Comparison of ENCODE assay signal across 2 cellular contexts in the genomic region with DNA sequence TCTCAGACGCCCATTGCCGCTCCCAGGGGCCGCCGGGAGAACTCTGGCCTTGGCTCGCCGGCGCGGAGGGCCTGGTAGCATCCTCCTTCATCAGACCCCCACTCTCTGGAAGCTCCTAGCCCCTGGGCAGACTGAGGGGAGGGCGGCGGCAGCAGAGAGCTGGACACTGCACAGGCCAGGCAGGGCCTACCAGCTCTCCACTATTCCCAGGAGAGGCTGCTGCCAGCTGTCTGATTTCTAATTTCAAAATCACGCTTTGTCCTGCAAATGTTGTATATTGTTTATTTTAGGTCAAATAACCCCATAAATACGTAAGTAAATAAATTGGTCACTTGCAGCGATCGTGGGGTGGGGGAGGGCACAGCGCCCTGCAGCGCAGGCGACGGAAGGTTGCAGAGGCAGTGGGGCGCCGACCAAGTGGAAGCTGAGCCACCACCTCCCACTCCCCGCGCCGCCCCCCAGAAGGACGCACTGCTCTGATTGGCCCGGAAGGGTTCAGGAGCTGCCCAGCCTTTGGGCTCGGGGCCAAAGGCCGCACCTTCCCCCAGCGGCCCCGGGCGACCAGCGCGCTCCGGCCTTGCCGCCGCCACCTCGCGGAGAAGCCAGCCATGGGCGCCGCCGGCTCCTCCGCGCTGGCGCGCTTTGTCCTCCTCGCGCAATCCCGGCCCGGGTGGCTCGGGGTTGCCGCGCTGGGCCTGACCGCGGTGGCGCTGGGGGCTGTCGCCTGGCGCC.
TF ChIP-seq lines count a peak whose summit lies in the region.

Gene MTARC1 (plus strand): TSS at position 577 of the 732 bp plus-strand sequence. CDS start 32 bp downstream, at position 609.

TF ChIP-seq in HEK293, 187 proteins besides CTCF, POLR2A, EP300 and RAD21 (continued from another document and continues in another):
- TF ChIP-seq, protein P1, sequence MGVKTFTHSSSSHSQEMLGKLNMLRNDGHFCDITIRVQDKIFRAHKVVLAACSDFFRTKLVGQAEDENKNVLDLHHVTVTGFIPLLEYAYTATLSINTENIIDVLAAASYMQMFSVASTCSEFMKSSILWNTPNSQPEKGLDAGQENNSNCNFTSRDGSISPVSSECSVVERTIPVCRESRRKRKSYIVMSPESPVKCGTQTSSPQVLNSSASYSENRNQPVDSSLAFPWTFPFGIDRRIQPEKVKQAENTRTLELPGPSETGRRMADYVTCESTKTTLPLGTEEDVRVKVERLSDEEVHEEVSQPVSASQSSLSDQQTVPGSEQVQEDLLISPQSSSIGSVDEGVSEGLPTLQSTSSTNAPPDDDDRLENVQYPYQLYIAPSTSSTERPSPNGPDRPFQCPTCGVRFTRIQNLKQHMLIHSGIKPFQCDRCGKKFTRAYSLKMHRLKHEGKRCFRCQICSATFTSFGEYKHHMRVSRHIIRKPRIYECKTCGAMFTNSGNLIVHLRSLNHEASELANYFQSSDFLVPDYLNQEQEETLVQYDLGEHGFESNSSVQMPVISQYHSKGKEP (tag by site-specific recombination; IDR thresholded peaks at IDR 0.05): peak; percentile 76
- TF ChIP-seq GLIS1 (tag by site-specific recombination; IDR thresholded peaks at IDR 0.05) (peak; percentile 80), ZNF24 (tag by site-specific recombination; IDR thresholded peaks at IDR 0.05) (peak; percentile 91), ZNF433 (tag by site-specific recombination; IDR thresholded peaks at IDR 0.05; ENCODE audit: low read depth) (no peak), ZNF792 (tag by site-specific recombination; IDR thresholded peaks at IDR 0.05) (no peak), ZNF843 (tag by site-specific recombination; IDR thresholded peaks at IDR 0.05) (peak; percentile 84), ZBTB20 (tag by site-specific recombination; IDR thresholded peaks at IDR 0.05) (peak; percentile 45; the same call in 1 of the 2 replicates), ZNF2 (tag by site-specific recombination; IDR thresholded peaks at IDR 0.05) (peak; percentile 57; the same call in 1 of the 2 replicates), ZNF10 (tag by site-specific recombination; IDR thresholded peaks at IDR 0.05) (peak; percentile 58; the same call in 1 of the 2 replicates), ZNF416 (tag by site-specific recombination; IDR thresholded peaks at IDR 0.05) (no peak), ZNF292 (tag by site-specific recombination; IDR thresholded peaks at IDR 0.05; ENCODE audit: borderline replicate concordance, low read depth) (no peak), ZNF664 (tag by site-specific recombination; IDR thresholded peaks at IDR 0.05) (0 out of 2 replicates have a peak, but pooled peaks have one; percentile 26), GFI1B (tag by site-specific recombination; IDR thresholded peaks at IDR 0.05) (peak; percentile 79; the same call in 1 of the 2 replicates), OVOL3 (tag by site-specific recombination; IDR thresholded peaks at IDR 0.05) (no peak), ZIC2 (tag by site-specific recombination; IDR thresholded peaks at IDR 0.05) (peak; percentile 90), ZNF785 (tag by site-specific recombination; IDR thresholded peaks at IDR 0.05) (no peak)
- TF ChIP-seq, protein P2, sequence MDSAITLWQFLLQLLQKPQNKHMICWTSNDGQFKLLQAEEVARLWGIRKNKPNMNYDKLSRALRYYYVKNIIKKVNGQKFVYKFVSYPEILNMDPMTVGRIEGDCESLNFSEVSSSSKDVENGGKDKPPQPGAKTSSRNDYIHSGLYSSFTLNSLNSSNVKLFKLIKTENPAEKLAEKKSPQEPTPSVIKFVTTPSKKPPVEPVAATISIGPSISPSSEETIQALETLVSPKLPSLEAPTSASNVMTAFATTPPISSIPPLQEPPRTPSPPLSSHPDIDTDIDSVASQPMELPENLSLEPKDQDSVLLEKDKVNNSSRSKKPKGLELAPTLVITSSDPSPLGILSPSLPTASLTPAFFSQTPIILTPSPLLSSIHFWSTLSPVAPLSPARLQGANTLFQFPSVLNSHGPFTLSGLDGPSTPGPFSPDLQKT (IDR thresholded peaks at IDR 0.05; ENCODE audit: borderline replicate concordance, low read depth, low read length): no peak
- TF ChIP-seq, protein P3, sequence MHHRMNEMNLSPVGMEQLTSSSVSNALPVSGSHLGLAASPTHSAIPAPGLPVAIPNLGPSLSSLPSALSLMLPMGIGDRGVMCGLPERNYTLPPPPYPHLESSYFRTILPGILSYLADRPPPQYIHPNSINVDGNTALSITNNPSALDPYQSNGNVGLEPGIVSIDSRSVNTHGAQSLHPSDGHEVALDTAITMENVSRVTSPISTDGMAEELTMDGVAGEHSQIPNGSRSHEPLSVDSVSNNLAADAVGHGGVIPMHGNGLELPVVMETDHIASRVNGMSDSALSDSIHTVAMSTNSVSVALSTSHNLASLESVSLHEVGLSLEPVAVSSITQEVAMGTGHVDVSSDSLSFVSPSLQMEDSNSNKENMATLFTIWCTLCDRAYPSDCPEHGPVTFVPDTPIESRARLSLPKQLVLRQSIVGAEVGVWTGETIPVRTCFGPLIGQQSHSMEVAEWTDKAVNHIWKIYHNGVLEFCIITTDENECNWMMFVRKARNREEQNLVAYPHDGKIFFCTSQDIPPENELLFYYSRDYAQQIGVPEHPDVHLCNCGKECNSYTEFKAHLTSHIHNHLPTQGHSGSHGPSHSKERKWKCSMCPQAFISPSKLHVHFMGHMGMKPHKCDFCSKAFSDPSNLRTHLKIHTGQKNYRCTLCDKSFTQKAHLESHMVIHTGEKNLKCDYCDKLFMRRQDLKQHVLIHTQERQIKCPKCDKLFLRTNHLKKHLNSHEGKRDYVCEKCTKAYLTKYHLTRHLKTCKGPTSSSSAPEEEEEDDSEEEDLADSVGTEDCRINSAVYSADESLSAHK (tag by site-specific recombination; IDR thresholded peaks at IDR 0.05): peak; percentile 31; the same call in 1 of the 2 replicates
- TF ChIP-seq, protein P4, sequence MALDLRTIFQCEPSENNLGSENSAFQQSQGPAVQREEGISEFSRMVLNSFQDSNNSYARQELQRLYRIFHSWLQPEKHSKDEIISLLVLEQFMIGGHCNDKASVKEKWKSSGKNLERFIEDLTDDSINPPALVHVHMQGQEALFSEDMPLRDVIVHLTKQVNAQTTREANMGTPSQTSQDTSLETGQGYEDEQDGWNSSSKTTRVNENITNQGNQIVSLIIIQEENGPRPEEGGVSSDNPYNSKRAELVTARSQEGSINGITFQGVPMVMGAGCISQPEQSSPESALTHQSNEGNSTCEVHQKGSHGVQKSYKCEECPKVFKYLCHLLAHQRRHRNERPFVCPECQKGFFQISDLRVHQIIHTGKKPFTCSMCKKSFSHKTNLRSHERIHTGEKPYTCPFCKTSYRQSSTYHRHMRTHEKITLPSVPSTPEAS (tag by site-specific recombination; IDR thresholded peaks at IDR 0.05): no peak

TF ChIP-seq in WTC11, 78 proteins besides CTCF, POLR2A, EP300 and RAD21 (continued from another document):
- TF ChIP-seq MAX (CRISPR knock-in tag; IDR thresholded peaks at IDR 0.05) (peak; percentile 32; the same call in 1 of the 2 replicates), TP53 (CRISPR knock-in tag; IDR thresholded peaks at IDR 0.05) (0 out of 2 replicates have a peak, but pooled peaks have one; percentile 40), FOXK1 (CRISPR knock-in tag; IDR thresholded peaks at IDR 0.05) (0 out of 2 replicates have a peak, but pooled peaks have one; percentile 28), ZNF232 (CRISPR knock-in tag; IDR thresholded peaks at IDR 0.05) (no peak), NFE2L1 (CRISPR knock-in tag; IDR thresholded peaks at IDR 0.05) (peak; percentile 19; the same call in 1 of the 2 replicates)
